Comparison of ENCODE assay signal across 8 cellular contexts in the genomic region with DNA sequence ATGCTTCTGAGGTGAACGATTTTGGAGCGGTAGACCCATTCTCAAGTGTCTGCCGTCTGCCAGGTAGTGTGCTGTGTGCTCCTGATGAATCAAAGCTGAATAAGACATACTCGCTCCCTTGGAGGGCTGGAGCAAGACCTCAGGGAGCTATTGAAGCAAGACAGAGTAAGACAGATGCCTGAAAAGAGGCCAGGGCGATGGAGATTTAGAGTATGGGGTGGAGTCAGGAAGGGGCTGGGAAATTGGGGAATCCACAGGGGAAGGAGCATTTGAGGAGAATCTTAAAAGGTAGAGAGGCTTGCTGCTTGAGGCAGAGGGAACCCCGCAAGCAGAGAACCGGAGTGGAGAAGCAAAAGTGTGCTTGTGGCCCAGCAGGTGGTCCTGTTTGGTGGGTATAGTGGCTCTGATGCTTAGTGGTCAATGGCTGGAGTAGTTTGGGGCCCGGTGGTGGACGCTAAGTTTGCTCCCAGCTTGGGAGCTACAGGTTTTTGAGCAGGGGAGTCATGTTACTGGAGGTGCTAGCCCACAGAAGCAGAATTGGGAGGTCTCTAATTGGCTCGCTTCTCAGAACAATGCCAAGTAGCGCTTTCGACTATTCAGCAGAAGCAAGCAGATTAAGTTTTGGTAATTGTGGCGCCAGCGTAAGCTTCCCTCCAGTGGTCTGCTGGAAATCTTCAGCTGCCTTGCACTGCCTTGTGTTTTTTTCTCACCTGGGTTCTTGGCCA. TPM values are rescaled to one million over a fixed set of nuclear protein-coding genes. Genes with fewer than 3 reads are reported as not detected.
DNase-seq lines count a peak whose midpoint lies in the region; ATAC-seq, FAIRE-seq and TF ChIP-seq lines count a peak whose summit lies in the region.

No MANE protein-coding gene starts in this region.

- H3K27ac ChIP-seq in AG04450 (ENCODE audit: low read depth, low read length) = no peak overlapping the region
- H3K27ac ChIP-seq in WERI-Rb-1 = peak overlapping the region; percentile 53
- H3K27ac ChIP-seq in iPS DF 6.9 (ENCODE audit: low read length) = no peak overlapping the region

- H3K9me3 ChIP-seq in AG04450 (ENCODE audit: control insufficient read depth, insufficient read depth, low read length) (peaks cover 5% of the 10 kb centered on the region; the same call in 1 of the 2 replicates), WERI-Rb-1 (ENCODE audit: severe bottlenecking) (no peaks in the 10 kb centered on the region), iPS DF 6.9 (ENCODE audit: control insufficient read depth, insufficient read depth, low read length) (no peaks in the 10 kb centered on the region)

- ATAC-seq in stimulated activated naive B cell treated with anti-CD40 and anti-IgM and Interleukin-4, amounts not matched to agents 10 μg/mL and 1 μg/mL and 100 μg/mL, for 72 hours (replicated peaks) = no peak

- H3K27me3 Mint-ChIP-seq in stimulated activated naive B cell treated with anti-CD40 and anti-IgM and Interleukin-4, amounts not matched to agents 10 μg/mL and 1 μg/mL and 100 μg/mL, for 72 hours = no peaks in the 10 kb centered on the region

- H3K36me3 Mint-ChIP-seq in stimulated activated naive B cell treated with anti-CD40 and anti-IgM and Interleukin-4, amounts not matched to agents 10 μg/mL and 1 μg/mL and 100 μg/mL, for 72 hours = peaks cover 4 to 5% of the 10 kb centered on the region in 2 donors

- H3K36me3 ChIP-seq in WERI-Rb-1 (0 out of 2 replicates have a peak, but pooled peaks cover 3% of the 10 kb centered on the region), iPS DF 6.9 (ENCODE audit: control insufficient read depth, insufficient read depth, low read length) (no peaks in the 10 kb centered on the region)

- no peaks in the 10 kb centered on the region for H3K27me3 ChIP-seq in AG04450 (ENCODE audit: control insufficient read depth, insufficient read depth, low read length)
- H3K27me3 ChIP-seq in WERI-Rb-1 (ENCODE audit: insufficient read depth, low read depth, severe bottlenecking) = no peaks in the 10 kb centered on the region
- no peaks in the 10 kb centered on the region for H3K27me3 ChIP-seq in iPS DF 6.9 (ENCODE audit: control insufficient read depth, insufficient read depth, low read length)

- H3K4me1 Mint-ChIP-seq in stimulated activated naive B cell treated with anti-CD40 and anti-IgM and Interleukin-4, amounts not matched to agents 10 μg/mL and 1 μg/mL and 100 μg/mL, for 72 hours = peaks cover 55 to 77% of the 10 kb centered on the region in 2 donors

- peak overlapping the region; percentile 56 for H3K27ac Mint-ChIP-seq in stimulated activated naive B cell treated with anti-CD40 and anti-IgM and Interleukin-4, amounts not matched to agents 10 μg/mL and 1 μg/mL and 100 μg/mL, for 72 hours

- TF ChIP-seq CTCF in AG04450 (IDR thresholded peaks at IDR 0.05; ENCODE audit: low read depth, low read length) (no peak), WERI-Rb-1 (IDR thresholded peaks at IDR 0.05; ENCODE audit: low read depth, low read length) (no peak)

- CTCF ChIA-PET in AG04450 (lab: Charles Lee) = interaction anchor here (0.6 to 2.8 kb wide), 7 partner anchors 12 to 158 kb away, joined by 3 to 16 read pairs (median 4); no protein-coding TSS in a partner anchor

- POLR2A ChIA-PET in AG04450 (lab: Yijun Ruan, JAX) = interaction anchor here (1.1 to 1.5 kb wide), 2 partner anchors 13 to 54 kb away, joined by 3 read pairs; a partner anchor contains a TSS

- FAIRE-seq in GM12892 (lab: Jason Lieb, UNC) = peak; percentile 83

- TF ChIP-seq POLR2A in GM12892 (IDR thresholded peaks at IDR 0.05; ENCODE audit: low read depth, low read length) = no peak

- no CpG with 5 or more reads among the region's 14 CpGs for WGBS in iPS DF 6.9 (ENCODE audit: insufficient coverage, insufficient read length)

- no peaks in the 10 kb centered on the region for H3K9me3 Mint-ChIP-seq in stimulated activated naive B cell treated with anti-CD40 and anti-IgM and Interleukin-4, amounts not matched to agents 10 μg/mL and 1 μg/mL and 100 μg/mL, for 72 hours

- DNase-seq in AG04450 (ENCODE audit: low read depth, low spot score) = no peak
- DNase-seq in GM12892 (ENCODE audit: insufficient read length) = no peak
- peak; percentile 24 for DNase-seq in WERI-Rb-1
- no peak for DNase-seq in iPS DF 6.9 (ENCODE audit: low read depth, low spot score)
- DNase-seq in stimulated activated naive B cell treated with anti-CD40 and anti-IgM and Interleukin-4, amounts not matched to agents 10 μg/mL and 1 μg/mL and 100 μg/mL, for 72 hours = no peak
- DNase-seq in NK-92 (lab: John Stamatoyannopoulos, UW; ENCODE audit: unreplicated experiment) = no peak
- DNase-seq in GOT3 (lab: John Stamatoyannopoulos, UW) = no peak
- DNase-seq in kidney glomerular epithelial cell (lab: John Stamatoyannopoulos, UW) = no peak

- H3K4me3 ChIP-seq in AG04450 (ENCODE audit: low read depth, low read length) = peak overlapping the region; percentile 52
- H3K4me3 ChIP-seq in WERI-Rb-1 (ENCODE audit: low read depth, low read length) = peak overlapping the region; percentile 37
- H3K4me3 ChIP-seq in iPS DF 6.9 (ENCODE audit: low read length) = peak overlapping the region; percentile 12; the same call in 1 of the 2 replicates

- peak overlapping the region; percentile 82 to 86 for H3K4me3 Mint-ChIP-seq in stimulated activated naive B cell treated with anti-CD40 and anti-IgM and Interleukin-4, amounts not matched to agents 10 μg/mL and 1 μg/mL and 100 μg/mL, for 72 hours

- H3K4me1 ChIP-seq in iPS DF 6.9 (ENCODE audit: control insufficient read depth, insufficient read depth, low read length) = peaks cover 8% of the 10 kb centered on the region; the same call in 1 of the 2 replicates

RNA-seq across cellular contexts. Expression of a gene that starts 2.0 kb away (rescaled TPM):
- polyA plus RNA-seq in AG04450 (2011; rRNA removed) = 4.7 and 4.9 TPM in 2 replicates
- 7.4 and 8.4 TPM in 2 replicates for polyA minus RNA-seq in AG04450 (2011; rRNA and poly(A)+ RNA removed)
- polyA plus RNA-seq in GM12892 (2012; ENCODE audit: missing spikeins) = 5.5 TPM

RNA-seq across cellular contexts. Expression of a gene that starts 22.8 kb away (rescaled TPM):
- 29.6 and 35.1 TPM in 2 replicates for polyA plus RNA-seq in AG04450 (2011; rRNA removed)
- 16.5 and 18.9 TPM in 2 replicates for polyA minus RNA-seq in AG04450 (2011; rRNA and poly(A)+ RNA removed)
- polyA plus RNA-seq in GM12892 (2012; ENCODE audit: missing spikeins) = 8.4 TPM

RNA-seq across cellular contexts. Expression of a gene that starts 53.4 kb away (rescaled TPM):
- 5.1 and 7.1 TPM in 2 replicates for polyA plus RNA-seq in AG04450 (2011; rRNA removed)
- polyA minus RNA-seq in AG04450 (2011; rRNA and poly(A)+ RNA removed) = 12.1 and 26.8 TPM in 2 replicates
- 5.3 TPM for polyA plus RNA-seq in GM12892 (2012; ENCODE audit: missing spikeins)
